10 cellular contexts compared by ENCODE assay signal in the genomic region with DNA sequence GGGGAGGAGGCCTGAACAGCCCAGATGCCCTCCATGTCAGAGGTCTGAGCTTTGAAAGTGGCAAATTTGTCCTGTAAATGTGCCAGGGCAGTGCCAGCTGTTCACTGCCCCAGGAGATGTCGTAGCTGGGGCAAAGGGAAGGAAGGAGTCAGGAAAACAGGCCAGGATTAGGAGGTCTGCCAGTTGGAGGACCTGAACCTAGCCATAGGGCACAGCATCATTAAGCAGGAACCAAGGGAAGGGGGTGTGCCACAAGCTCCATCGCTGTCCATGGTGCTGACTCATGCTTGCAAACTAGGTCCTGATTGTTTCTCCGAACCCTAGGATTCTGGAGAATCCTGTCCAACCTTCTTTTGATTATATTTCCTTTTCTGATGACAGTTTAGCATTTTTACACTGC.
A peak's percentile ranks its signal among the peaks of the same experiment; 100 is the strongest.
DNase-seq lines count a peak whose midpoint lies in the region; ATAC-seq and TF ChIP-seq lines count a peak whose summit lies in the region.
"Had no signal": no experiment of that assay in that cellular context is flagged by ENCODE, and none has a peak within 500 bp of the region (broad histone marks: within the 10 kb centered on the region; RNA-seq: fewer than 3 reads in every experiment).

No MANE protein-coding gene starts in this region.

- H3K4me3 Mint-ChIP-seq in activated T-cell treated with anti-CD3 and anti-CD28 coated beads, Interleukin-2, amount 50 U/mL, for 4 hours = no peak overlapping the region
- no peak overlapping the region for H3K4me3 Mint-ChIP-seq in chondrocyte (ENCODE audit: unreplicated experiment)
- H3K4me3 Mint-ChIP-seq: activated B cell treated with CpG ODN at 0.5 μM for 24 hours; CD4-positive, CD25-positive, alpha-beta regulatory T cell had no signal

- no peaks in the 10 kb centered on the region for H3K9me3 Mint-ChIP-seq in activated T-cell treated with anti-CD3 and anti-CD28 coated beads, Interleukin-2, amount 50 U/mL, for 4 hours
- H3K9me3 Mint-ChIP-seq in chondrocyte (ENCODE audit: low read depth) = peaks cover 10% of the 10 kb centered on the region
- H3K9me3 Mint-ChIP-seq: activated B cell treated with CpG ODN at 0.5 μM for 24 hours had no signal

- H3K4me1 Mint-ChIP-seq in activated T-cell treated with anti-CD3 and anti-CD28 coated beads, Interleukin-2, amount 50 U/mL, for 4 hours (ENCODE audit: low read depth) = no peaks in the 10 kb centered on the region
- no peaks in the 10 kb centered on the region for H3K4me1 Mint-ChIP-seq in chondrocyte (ENCODE audit: low read depth)
- H3K4me1 Mint-ChIP-seq: activated B cell treated with CpG ODN at 0.5 μM for 24 hours; CD4-positive, CD25-positive, alpha-beta regulatory T cell had no signal

- peak; percentile 27 to 30 for DNase-seq in activated T-cell treated with anti-CD3 and anti-CD28 coated beads, Interleukin-2, amount 50 U/mL, for 48 hours
- no peak for DNase-seq in activated T-cell treated with anti-CD3 and anti-CD28 coated beads, Interleukin-2, amount 50 U/mL, for 4 hours
- DNase-seq in RKO (ENCODE audit: low spot score) (peak; percentile 69), erythroblast (lab: John Stamatoyannopoulos, UW) (peak; percentile 57 to 67), chondrocyte (ENCODE audit: low spot score) (no peak)
- peak; percentile 30 to 43 for DNase-seq in stimulated activated CD4-positive, alpha-beta T cell treated with anti-CD3 and anti-CD28 coated beads, Interleukin-2, amount 100 ng/mL, for 24 hours
- DNase-seq: activated B cell treated with CpG ODN at 0.5 μM for 24 hours had no signal

- peaks cover 38% of the 10 kb centered on the region for H3K27me3 Mint-ChIP-seq in activated T-cell treated with anti-CD3 and anti-CD28 coated beads, Interleukin-2, amount 50 U/mL, for 4 hours (ENCODE audit: low read depth)
- no peaks in the 10 kb centered on the region for H3K27me3 Mint-ChIP-seq in chondrocyte (ENCODE audit: low read depth)

- no peaks in the 10 kb centered on the region for H3K36me3 Mint-ChIP-seq in activated T-cell treated with anti-CD3 and anti-CD28 coated beads, Interleukin-2, amount 50 U/mL, for 4 hours (ENCODE audit: insufficient read depth)
- H3K36me3 Mint-ChIP-seq in chondrocyte (ENCODE audit: low read depth) = no peaks in the 10 kb centered on the region
- H3K36me3 Mint-ChIP-seq: CD4-positive, CD25-positive, alpha-beta regulatory T cell had no signal

- H3K27ac Mint-ChIP-seq in chondrocyte (ENCODE audit: unreplicated experiment) = no peak overlapping the region
- H3K27ac Mint-ChIP-seq: activated B cell treated with CpG ODN at 0.5 μM for 24 hours; CD4-positive, CD25-positive, alpha-beta regulatory T cell had no signal

- TF ChIP-seq CTCF in chondrocyte (IDR thresholded peaks at IDR 0.05) = no peak

- no peak for TF ChIP-seq POLR2A in erythroblast (IDR thresholded peaks at IDR 0.05; ENCODE audit: low read length)

- ATAC-seq in activated T-cell treated with anti-CD3 and anti-CD28 coated beads, Interleukin-2, amount 50 U/mL, for 4 hours = no peak
- ATAC-seq in HG03159 (IDR thresholded peaks at IDR 0.05; ENCODE audit: unreplicated experiment) = no peak
- ATAC-seq in GM21423 (IDR thresholded peaks at IDR 0.05; ENCODE audit: unreplicated experiment) = no peak

Comparison
In these comparisons a context has a peak if more than half of its experiments do, and no peak if none do; other contexts are left out.
1. DNase-seq: peak in activated T-cell treated with anti-CD3 and anti-CD28 coated beads, Interleukin-2, amount 50 U/mL, for 48 hours (2 of 2), RKO (single experiment), erythroblast (2 of 2) and stimulated activated CD4-positive, alpha-beta T cell treated with anti-CD3 and anti-CD28 coated beads, Interleukin-2, amount 100 ng/mL, for 24 hours (2 of 2); none in activated T-cell treated with anti-CD3 and anti-CD28 coated beads, Interleukin-2, amount 50 U/mL, for 4 hours (single experiment) and chondrocyte (single experiment).